16 cellular contexts compared by ENCODE assay signal in the genomic region with DNA sequence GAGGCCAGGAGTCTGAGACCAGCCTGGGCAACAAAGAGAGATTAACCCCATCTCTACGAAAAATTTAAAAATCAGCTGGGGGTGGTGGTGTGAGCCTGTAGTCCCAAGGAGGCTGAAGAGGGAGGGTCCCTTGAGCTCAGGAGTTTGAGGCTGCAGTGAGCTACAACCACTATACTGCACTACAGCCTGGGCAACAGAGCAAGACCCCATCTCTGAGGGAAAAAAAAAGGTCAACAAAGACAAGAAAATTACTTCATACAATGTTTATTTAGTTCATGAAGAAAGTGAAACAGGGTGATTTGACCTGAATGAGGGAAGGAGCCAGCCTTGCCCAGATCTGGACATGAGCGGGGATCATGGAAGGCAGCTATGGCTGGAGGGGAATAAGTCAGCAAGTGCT. TPM values are rescaled to one million over a fixed set of nuclear protein-coding genes. Genes with fewer than 3 reads are reported as not detected.
"Had no signal": no experiment of that assay in that cellular context is flagged by ENCODE, and none has a peak within 500 bp of the region (broad histone marks: within the 10 kb centered on the region; RNA-seq: fewer than 3 reads in every experiment).

No MANE protein-coding gene starts in this region.

- ATAC-seq: heart right ventricle, left lobe of liver, right cardiac atrium had no signal

- H3K4me1 Mint-ChIP-seq: mesothelial cell of epicardium had no signal

- H3K27me3 ChIP-seq: neutrophil, ovary, upper lobe of left lung, uterus had no signal

- H3K4me1 ChIP-seq: heart right ventricle, upper lobe of left lung, uterus had no signal

- H3K36me3 ChIP-seq: heart right ventricle, neutrophil, ovary, upper lobe of left lung, uterus had no signal

- H3K27ac ChIP-seq: heart right ventricle, neutrophil, ovary, upper lobe of left lung, uterus had no signal

- H3K4me3 Mint-ChIP-seq: central memory CD8-positive, alpha-beta T cell; mesothelial cell of epicardium; nephron progenitor cell had no signal

- H3K9me3 ChIP-seq: heart right ventricle, neutrophil, ovary, upper lobe of left lung, uterus had no signal

- H3K9me3 Mint-ChIP-seq: central memory CD8-positive, alpha-beta T cell had no signal

- H3K27ac Mint-ChIP-seq: mesothelial cell of epicardium, nephron progenitor cell had no signal

- DNase-seq: heart right ventricle; hypothalamus; islet precursor cell; mammary epithelial cell; nephron progenitor cell; ovary; right cardiac atrium; stimulated activated CD4-positive, alpha-beta T cell treated with anti-CD3 and anti-CD28 coated beads, Interleukin-2, amount 100 ng/mL, for 48 hours; stimulated activated naive CD4-positive, alpha-beta T cell treated with Interleukin-2 at 50 U/mL for 16 hours; upper lobe of left lung; uterus had no signal

- H3K4me3 ChIP-seq: heart right ventricle, ovary, smooth muscle cell, upper lobe of left lung, uterus had no signal

- H3K36me3 Mint-ChIP-seq: mesothelial cell of epicardium had no signal

- H3K27me3 Mint-ChIP-seq: central memory CD8-positive, alpha-beta T cell had no signal

RNA-seq across cellular contexts. Expression of gene TMEM163, which starts 59.1 kb away (rescaled TPM):
- total RNA-seq: mammary epithelial cell, smooth muscle cell had no signal
